Comparison of ENCODE assay signal across 21 cellular contexts in genomic region chr15:60781211-60781713, GRCh38.
DNase-seq lines count a peak whose midpoint lies in the region; ATAC-seq and TF ChIP-seq lines count a peak whose summit lies in the region.
"Had no signal": no experiment of that assay in that cellular context is flagged by ENCODE, and none has a peak within 500 bp of the region (broad histone marks: within the 10 kb centered on the region; RNA-seq: fewer than 3 reads in every experiment).

No MANE protein-coding gene starts in this region.

- no peak overlapping the region for H3K4me3 Mint-ChIP-seq in activated CD4-positive, alpha-beta memory T cell treated with anti-CD3 and anti-CD28 coated beads for 36 hours
- no peak overlapping the region for H3K4me3 Mint-ChIP-seq in activated CD4-positive, alpha-beta memory T cell treated with anti-CD3 and anti-CD28 coated beads, Interleukin-2, amount 10 ng/mL, durations not matched to agents 7 days and 5 days
- H3K4me3 Mint-ChIP-seq: activated naive CD4-positive, alpha-beta T cell treated with anti-CD3 and anti-CD28 coated beads, Interleukin-2, amount 50 U/mL, for 24 hours; neural crest cell had no signal

- H3K27me3 Mint-ChIP-seq in activated CD4-positive, alpha-beta memory T cell treated with anti-CD3 and anti-CD28 coated beads for 36 hours, result no peaks in the 10 kb centered on the region
- H3K27me3 Mint-ChIP-seq in activated CD4-positive, alpha-beta memory T cell treated with anti-CD3 and anti-CD28 coated beads, Interleukin-2, amount 10 ng/mL, durations not matched to agents 7 days and 5 days, result no peaks in the 10 kb centered on the region
- H3K27me3 Mint-ChIP-seq: activated naive CD4-positive, alpha-beta T cell treated with anti-CD3 and anti-CD28 coated beads, Interleukin-2, amount 50 U/mL, for 24 hours had no signal

- H3K27me3 ChIP-seq in skeletal muscle tissue (ENCODE audit: control insufficient read depth in 3 of 3, insufficient read depth in 3 of 3, low read length in 3 of 3), result no peaks in the 10 kb centered on the region
- H3K27me3 ChIP-seq: BE2C, body of pancreas had no signal

- POLR2A ChIA-PET in activated CD4-positive, alpha-beta memory T cell treated with anti-CD3 and anti-CD28 coated beads for 36 hours (lab: Charles Lee), result interaction anchor here (0.6 to 1.3 kb wide), 2 partner anchors 15 to 272 kb away, joined by 3 read pairs; no protein-coding TSS in a partner anchor
- POLR2A ChIA-PET in activated CD4-positive, alpha-beta memory T cell treated with anti-CD3 and anti-CD28 coated beads, Interleukin-2, amount 10 ng/mL, durations not matched to agents 7 days and 5 days (lab: Charles Lee), result no interaction called here

- H3K4me3 ChIP-seq in skeletal muscle tissue (ENCODE audit: low read length in 3 of 3) (peak overlapping the region in 1 of 3 donors; percentile 46), mucosa of descending colon (no peak overlapping the region)
- H3K4me3 ChIP-seq: body of pancreas, coronary artery had no signal

- intact Hi-C loops in activated CD4-positive, alpha-beta memory T cell treated with anti-CD3 and anti-CD28 coated beads for 36 hours (cut with micrococcal nuclease), result no loop called here
- intact Hi-C loops in mucosa of descending colon (cut with DNase I, micrococcal nuclease), result no loop called here

- CTCF ChIA-PET in activated CD4-positive, alpha-beta memory T cell treated with anti-CD3 and anti-CD28 coated beads for 36 hours (lab: Charles Lee), result no interaction called here
- CTCF ChIA-PET in activated CD4-positive, alpha-beta memory T cell treated with anti-CD3 and anti-CD28 coated beads, Interleukin-2, amount 10 ng/mL, durations not matched to agents 7 days and 5 days (lab: Charles Lee), result no interaction called here

- ATAC-seq in mucosa of descending colon, result no peak
- ATAC-seq: body of pancreas had no signal

- peaks cover 62% of the 10 kb centered on the region for H3K4me1 Mint-ChIP-seq in activated CD4-positive, alpha-beta memory T cell treated with anti-CD3 and anti-CD28 coated beads for 36 hours (ENCODE audit: low read depth)
- H3K4me1 Mint-ChIP-seq in activated CD4-positive, alpha-beta memory T cell treated with anti-CD3 and anti-CD28 coated beads, Interleukin-2, amount 10 ng/mL, durations not matched to agents 7 days and 5 days, result peaks cover 14% of the 10 kb centered on the region
- H3K4me1 Mint-ChIP-seq: neural crest cell had no signal

- H3K27ac Mint-ChIP-seq in activated CD4-positive, alpha-beta memory T cell treated with anti-CD3 and anti-CD28 coated beads for 36 hours, result peak overlapping the region; percentile 52
- H3K27ac Mint-ChIP-seq in activated CD4-positive, alpha-beta memory T cell treated with anti-CD3 and anti-CD28 coated beads, Interleukin-2, amount 10 ng/mL, durations not matched to agents 7 days and 5 days, result no peak overlapping the region
- H3K27ac Mint-ChIP-seq: activated naive CD4-positive, alpha-beta T cell treated with anti-CD3 and anti-CD28 coated beads, Interleukin-2, amount 50 U/mL, for 24 hours had no signal

- no peaks in the 10 kb centered on the region for H3K9me3 Mint-ChIP-seq in activated CD4-positive, alpha-beta memory T cell treated with anti-CD3 and anti-CD28 coated beads for 36 hours
- no peaks in the 10 kb centered on the region for H3K9me3 Mint-ChIP-seq in activated CD4-positive, alpha-beta memory T cell treated with anti-CD3 and anti-CD28 coated beads, Interleukin-2, amount 10 ng/mL, durations not matched to agents 7 days and 5 days
- H3K9me3 Mint-ChIP-seq: activated naive CD4-positive, alpha-beta T cell treated with anti-CD3 and anti-CD28 coated beads, Interleukin-2, amount 50 U/mL, for 24 hours; neural crest cell had no signal

- no peaks in the 10 kb centered on the region for H3K9me3 ChIP-seq in skeletal muscle tissue (ENCODE audit: control insufficient read depth in 3 of 3, low read length in 3 of 3)
- H3K9me3 ChIP-seq in mucosa of descending colon, result no peaks in the 10 kb centered on the region
- H3K9me3 ChIP-seq: BE2C, body of pancreas had no signal

- H3K27ac ChIP-seq in caudate nucleus (ENCODE audit: low read depth, low read length) (peak overlapping the region; percentile 4), skeletal muscle tissue (ENCODE audit: low read depth, low read length) (no peak overlapping the region)
- H3K27ac ChIP-seq: body of pancreas, RWPE1 had no signal

- H3K36me3 Mint-ChIP-seq in activated CD4-positive, alpha-beta memory T cell treated with anti-CD3 and anti-CD28 coated beads for 36 hours, result no peaks in the 10 kb centered on the region
- H3K36me3 Mint-ChIP-seq in activated CD4-positive, alpha-beta memory T cell treated with anti-CD3 and anti-CD28 coated beads, Interleukin-2, amount 10 ng/mL, durations not matched to agents 7 days and 5 days (ENCODE audit: low read depth), result no peaks in the 10 kb centered on the region
- H3K36me3 Mint-ChIP-seq: activated naive CD4-positive, alpha-beta T cell treated with anti-CD3 and anti-CD28 coated beads, Interleukin-2, amount 50 U/mL, for 24 hours had no signal

- DNase-seq in activated CD4-positive, alpha-beta memory T cell treated with anti-CD3 and anti-CD28 coated beads for 36 hours, result peak; percentile 63
- no peak for DNase-seq in activated CD4-positive, alpha-beta memory T cell treated with anti-CD3 and anti-CD28 coated beads, Interleukin-2, amount 10 ng/mL, durations not matched to agents 7 days and 5 days
- DNase-seq in caudate nucleus (lab: John Stamatoyannopoulos, UW) (peak in 20 of 61 donors; percentile 4 to 66 (median 26)), islet precursor cell (peak; percentile 42), mucosa of descending colon (no peak), epidermal melanocyte (ENCODE audit: insufficient read length, low spot score) (no peak), D341Med (ENCODE audit: low spot score) (no peak)
- DNase-seq: 8988T; BE2C; body of pancreas; Calu3; NCI-H1092; NCI-H2107; NCI-H510A treated with DMSO at 0.1 percent for 48 hours; stimulated activated naive CD4-positive, alpha-beta T cell; SW 1271 had no signal

- peak overlapping the region in 2 of 3 donors; percentile 8 to 51 for H3K9ac ChIP-seq in skeletal muscle tissue (ENCODE audit: low read depth in 1 of 3, low read length in 3 of 3)

- H3K4me1 ChIP-seq in skeletal muscle tissue (ENCODE audit: control insufficient read depth in 3 of 3, insufficient read depth in 3 of 3, low read length in 3 of 3) (peaks cover 6 to 10% (median 8%) of the 10 kb centered on the region in 3 donors), mucosa of descending colon (ENCODE audit: low read depth) (no peaks in the 10 kb centered on the region)
- H3K4me1 ChIP-seq: body of pancreas had no signal

- no peak for TF ChIP-seq CTCF in mucosa of descending colon (IDR thresholded peaks at IDR 0.05)

- H3K36me3 ChIP-seq in skeletal muscle tissue (ENCODE audit: control insufficient read depth in 3 of 3, insufficient read depth in 3 of 3, low read length in 3 of 3) (no peaks in the 10 kb centered on the region), mucosa of descending colon (ENCODE audit: low read depth) (no peaks in the 10 kb centered on the region)
- H3K36me3 ChIP-seq: BE2C had no signal

Comparison
In these comparisons a context has a peak if more than half of its experiments do, and no peak if none do; other contexts are left out.
1. DNase-seq: peak in activated CD4-positive, alpha-beta memory T cell treated with anti-CD3 and anti-CD28 coated beads for 36 hours (single experiment) and islet precursor cell (single experiment); none in activated CD4-positive, alpha-beta memory T cell treated with anti-CD3 and anti-CD28 coated beads, Interleukin-2, amount 10 ng/mL, durations not matched to agents 7 days and 5 days (single experiment), mucosa of descending colon (0 of 3), epidermal melanocyte (single experiment) and D341Med (single experiment).